ENCODE assay signal across 9 cellular contexts in genomic region chr12:123050331-123050809, GRCh38.
A peak's percentile ranks its signal among the peaks of the same experiment; 100 is the strongest.
DNase-seq lines count a peak whose midpoint lies in the region; ATAC-seq and TF ChIP-seq lines count a peak whose summit lies in the region.
"Had no signal": no experiment of that assay in that cellular context is flagged by ENCODE, and none has a peak within 500 bp of the region (broad histone marks: within the 10 kb centered on the region; RNA-seq: fewer than 3 reads in every experiment).

No MANE protein-coding gene starts in this region.

- DNase-seq in NCI-H446 treated with DMSO at 0.1 percent for 48 hours (lab: John Stamatoyannopoulos, UW) (peak; percentile 24), brain microvascular endothelial cell (peak; percentile 51), immature natural killer cell (no peak), Calu3 (no peak), KBM-7 (no peak)
- DNase-seq in stimulated activated naive CD8-positive, alpha-beta T cell treated with anti-CD3 and anti-CD28 coated beads, Interleukin-15, amount 100 ng/mL, for 72 hours: no peak
- DNase-seq in stimulated activated CD4-positive, alpha-beta T cell treated with anti-CD3 and anti-CD28 coated beads, Interleukin-4, amount 100 ng/mL, for 4 hours: no peak
- DNase-seq: activated T-cell treated with anti-CD3 and anti-CD28 coated beads, Interleukin-2, amount 50 U/mL, for 24 hours had no signal

- H3K9me3 Mint-ChIP-seq in immature natural killer cell (no peaks in the 10 kb centered on the region), Calu3 (ENCODE audit: low read depth, unreplicated experiment) (no peaks in the 10 kb centered on the region)
- H3K9me3 Mint-ChIP-seq in stimulated activated naive CD8-positive, alpha-beta T cell treated with anti-CD3 and anti-CD28 coated beads, Interleukin-15, amount 100 ng/mL, for 72 hours: no peaks in the 10 kb centered on the region
- H3K9me3 Mint-ChIP-seq: activated T-cell treated with anti-CD3 and anti-CD28 coated beads, Interleukin-2, amount 50 U/mL, for 24 hours; IgD-negative memory B cell had no signal

- peaks cover 0 to 8% (median under 1%) of the 10 kb centered on the region in 3 donors for H3K36me3 Mint-ChIP-seq in immature natural killer cell
- H3K36me3 Mint-ChIP-seq in Calu3 (ENCODE audit: insufficient read depth, unreplicated experiment): no peaks in the 10 kb centered on the region
- H3K36me3 Mint-ChIP-seq: IgD-negative memory B cell had no signal

- peaks cover 29 to 30% of the 10 kb centered on the region in 2 donors for H3K4me1 Mint-ChIP-seq in immature natural killer cell
- H3K4me1 Mint-ChIP-seq in stimulated activated naive CD8-positive, alpha-beta T cell treated with anti-CD3 and anti-CD28 coated beads, Interleukin-15, amount 100 ng/mL, for 72 hours: peaks cover 57% of the 10 kb centered on the region
- H3K4me1 Mint-ChIP-seq in Calu3 (ENCODE audit: low read depth, unreplicated experiment): no peaks in the 10 kb centered on the region

- H3K4me3 Mint-ChIP-seq in immature natural killer cell (no peak overlapping the region), Calu3 (ENCODE audit: low read depth, unreplicated experiment) (no peak overlapping the region)
- H3K4me3 Mint-ChIP-seq in stimulated activated naive CD8-positive, alpha-beta T cell treated with anti-CD3 and anti-CD28 coated beads, Interleukin-15, amount 100 ng/mL, for 72 hours: no peak overlapping the region
- H3K4me3 Mint-ChIP-seq: activated T-cell treated with anti-CD3 and anti-CD28 coated beads, Interleukin-2, amount 50 U/mL, for 24 hours had no signal

- BruUV-seq in Calu3 (replicated peaks; lab: Mats Ljungman, UMichigan): no TSS peak

- no peak overlapping the region for H3K27ac ChIP-seq in brain microvascular endothelial cell

- CTCF ChIA-PET in Calu3 (lab: Charles Lee): no interaction called here

- ATAC-seq in stimulated activated naive CD8-positive, alpha-beta T cell treated with anti-CD3 and anti-CD28 coated beads, Interleukin-15, amount 100 ng/mL, for 72 hours: peak; percentile 82

- H3K27me3 Mint-ChIP-seq in immature natural killer cell (ENCODE audit: low read depth in 3 of 3) (peaks cover 0 to 2% (median 0%) of the 10 kb centered on the region in 3 donors), Calu3 (ENCODE audit: unreplicated experiment) (no peaks in the 10 kb centered on the region)
- no peaks in the 10 kb centered on the region for H3K27me3 Mint-ChIP-seq in stimulated activated naive CD8-positive, alpha-beta T cell treated with anti-CD3 and anti-CD28 coated beads, Interleukin-15, amount 100 ng/mL, for 72 hours
- H3K27me3 Mint-ChIP-seq: activated T-cell treated with anti-CD3 and anti-CD28 coated beads, Interleukin-2, amount 50 U/mL, for 24 hours had no signal

- TF ChIP-seq CTCF in brain microvascular endothelial cell (IDR thresholded peaks at IDR 0.05; ENCODE audit: low read depth, low read length, missing control alignments) (no peak), Calu3 (IDR thresholded peaks at IDR 0.05; ENCODE audit: unreplicated experiment) (no peak)

- peak overlapping the region in 5 of 6 donors; percentile 12 to 65 (median 50) for H3K27ac Mint-ChIP-seq in immature natural killer cell
- H3K27ac Mint-ChIP-seq in stimulated activated naive CD8-positive, alpha-beta T cell treated with anti-CD3 and anti-CD28 coated beads, Interleukin-15, amount 100 ng/mL, for 72 hours: no peak overlapping the region
- no peak overlapping the region for H3K27ac Mint-ChIP-seq in Calu3 (ENCODE audit: unreplicated experiment)
- H3K27ac Mint-ChIP-seq: activated T-cell treated with anti-CD3 and anti-CD28 coated beads, Interleukin-2, amount 50 U/mL, for 24 hours had no signal

- no peaks in the 10 kb centered on the region for H3K36me3 ChIP-seq in brain microvascular endothelial cell (replicated peaks)

- H3K27me3 ChIP-seq in brain microvascular endothelial cell (replicated peaks): no peaks in the 10 kb centered on the region

- in situ Hi-C loops in brain microvascular endothelial cell (cut with HindIII; ENCODE audit: low pct_ligation_motif_present, low sequenced_read_pairs) (no loop called here), KBM-7 (cut with MboI; ENCODE audit: low pct_unique_long_range_greater_than_20kb, low sequenced_read_pairs) (no loop called here)

- H3K4me3 ChIP-seq in brain microvascular endothelial cell (ENCODE audit: low read depth, low read length): no peak overlapping the region

- intact Hi-C loops in Calu3 (cut with micrococcal nuclease; ENCODE audit: unreplicated experiment): no loop called here

Comparison
In these comparisons a context has a peak if more than half of its experiments do, and no peak if none do; other contexts are left out.
1. DNase-seq: peak in NCI-H446 treated with DMSO at 0.1 percent for 48 hours (single experiment) and brain microvascular endothelial cell (single experiment); none in immature natural killer cell (0 of 3), stimulated activated naive CD8-positive, alpha-beta T cell treated with anti-CD3 and anti-CD28 coated beads, Interleukin-15, amount 100 ng/mL, for 72 hours (0 of 2), Calu3 (single experiment), KBM-7 (single experiment) and stimulated activated CD4-positive, alpha-beta T cell treated with anti-CD3 and anti-CD28 coated beads, Interleukin-4, amount 100 ng/mL, for 4 hours (0 of 2).
2. H3K27ac Mint-ChIP-seq: peak in immature natural killer cell (5 of 6); none in stimulated activated naive CD8-positive, alpha-beta T cell treated with anti-CD3 and anti-CD28 coated beads, Interleukin-15, amount 100 ng/mL, for 72 hours (0 of 2) and Calu3 (single experiment).